25 cellular contexts compared by ENCODE assay signal in genomic region chr10:101993836-101994235, GRCh38.
"Had no signal": no experiment of that assay in that cellular context is flagged by ENCODE, and none has a peak within 500 bp of the region (broad histone marks: within the 10 kb centered on the region; RNA-seq: fewer than 3 reads in every experiment).

No MANE protein-coding gene starts in this region.

- H3K4me1 ChIP-seq: foreskin keratinocyte, parathyroid adenoma, uterus had no signal

- H3K4me3 Mint-ChIP-seq: activated B cell treated with CpG ODN at 0.5 μM for 24 hours; activated CD4-positive, alpha-beta T cell treated with anti-CD3 and anti-CD28 coated beads for 36 hours; activated naive CD8-positive, alpha-beta T cell treated with anti-CD3 and anti-CD28 coated beads for 36 hours; activated T-cell treated with anti-CD3 and anti-CD28 coated beads, Interleukin-2, amount 50 U/mL, for 24 hours; activated T-helper 17 cell treated with anti-CD3 and anti-CD28 coated beads, Interleukin-2, amount 50 U/mL, for 72 hours; stimulated activated naive CD8-positive, alpha-beta T cell treated with anti-CD3 and anti-CD28 coated beads, Interleukin-15, Interleukin-2, amounts not matched to agents 100 ng/mL and 50 ng/mL, for 24 hours had no signal

- H3K27ac Mint-ChIP-seq: activated B cell treated with CpG ODN at 0.5 μM for 24 hours; activated CD4-positive, alpha-beta T cell treated with anti-CD3 and anti-CD28 coated beads for 36 hours; activated naive CD8-positive, alpha-beta T cell treated with anti-CD3 and anti-CD28 coated beads for 36 hours; activated T-cell treated with anti-CD3 and anti-CD28 coated beads, Interleukin-2, amount 50 U/mL, for 24 hours; activated T-helper 17 cell treated with anti-CD3 and anti-CD28 coated beads, Interleukin-2, amount 50 U/mL, for 72 hours; stimulated activated naive CD8-positive, alpha-beta T cell treated with anti-CD3 and anti-CD28 coated beads, Interleukin-15, Interleukin-2, amounts not matched to agents 100 ng/mL and 50 ng/mL, for 24 hours had no signal

- H3K27ac ChIP-seq: foreskin keratinocyte, parathyroid adenoma, uterus had no signal

- H3K27me3 Mint-ChIP-seq: activated B cell treated with CpG ODN at 0.5 μM for 24 hours; activated CD4-positive, alpha-beta T cell treated with anti-CD3 and anti-CD28 coated beads for 36 hours; activated naive CD8-positive, alpha-beta T cell treated with anti-CD3 and anti-CD28 coated beads for 36 hours; activated T-cell treated with anti-CD3 and anti-CD28 coated beads, Interleukin-2, amount 50 U/mL, for 24 hours; activated T-helper 17 cell treated with anti-CD3 and anti-CD28 coated beads, Interleukin-2, amount 50 U/mL, for 72 hours; stimulated activated naive CD8-positive, alpha-beta T cell treated with anti-CD3 and anti-CD28 coated beads, Interleukin-15, Interleukin-2, amounts not matched to agents 100 ng/mL and 50 ng/mL, for 24 hours had no signal

- H3K36me3 ChIP-seq: uterus had no signal

- DNase-seq: activated B cell treated with CpG ODN at 0.5 μM for 24 hours; activated CD4-positive, alpha-beta T cell treated with anti-CD3 and anti-CD28 coated beads for 36 hours; activated CD4-positive, alpha-beta T cell treated with anti-CD3 and anti-CD28 coated beads, Interleukin-2, amount 50 U/mL, for 4 hours; activated CD8-positive, alpha-beta memory T cell treated with anti-CD3 and anti-CD28 coated beads for 24 hours; activated CD8-positive, alpha-beta memory T cell treated with anti-CD3 and anti-CD28 coated beads, Interleukin-2, amount 50 U/mL, for 4 hours; activated naive CD8-positive, alpha-beta T cell treated with anti-CD3 and anti-CD28 coated beads for 36 hours; activated T-cell treated with anti-CD3 and anti-CD28 coated beads, Interleukin-2, amount 50 U/mL, for 24 hours; amniotic stem cell; dermis blood vessel endothelial cell; effector CD8-positive, alpha-beta T cell; foreskin keratinocyte; glutamatergic neuron; hippocampal formation; left cardiac atrium; mesenchymal stem cell; right cardiac atrium; stimulated activated CD4-positive, alpha-beta T cell treated with anti-CD3 and anti-CD28 coated beads, Interleukin-12 subunit alpha, Interleukin-12 subunit beta, amount 100 ng/mL, for 4 hours; stimulated activated CD4-positive, alpha-beta T cell treated with anti-CD3 and anti-CD28 coated beads, Interleukin-4, amount 100 ng/mL, for 4 hours; T-helper 9 cell; trophoblast cell; uterus had no signal

- H3K9me3 ChIP-seq: uterus had no signal

- H3K9me3 Mint-ChIP-seq: activated B cell treated with CpG ODN at 0.5 μM for 24 hours; activated naive CD8-positive, alpha-beta T cell treated with anti-CD3 and anti-CD28 coated beads for 36 hours; activated T-cell treated with anti-CD3 and anti-CD28 coated beads, Interleukin-2, amount 50 U/mL, for 24 hours; activated T-helper 17 cell treated with anti-CD3 and anti-CD28 coated beads, Interleukin-2, amount 50 U/mL, for 72 hours; stimulated activated naive CD8-positive, alpha-beta T cell treated with anti-CD3 and anti-CD28 coated beads, Interleukin-15, Interleukin-2, amounts not matched to agents 100 ng/mL and 50 ng/mL, for 24 hours had no signal

- FAIRE-seq: islet of Langerhans had no signal

- H3K4me1 Mint-ChIP-seq: activated T-helper 17 cell treated with anti-CD3 and anti-CD28 coated beads, Interleukin-2, amount 50 U/mL, for 72 hours had no signal

- H3K27me3 ChIP-seq: foreskin keratinocyte, uterus had no signal

- H3K4me3 ChIP-seq: uterus had no signal
